9 cellular contexts compared by ENCODE assay signal in the genomic region with DNA sequence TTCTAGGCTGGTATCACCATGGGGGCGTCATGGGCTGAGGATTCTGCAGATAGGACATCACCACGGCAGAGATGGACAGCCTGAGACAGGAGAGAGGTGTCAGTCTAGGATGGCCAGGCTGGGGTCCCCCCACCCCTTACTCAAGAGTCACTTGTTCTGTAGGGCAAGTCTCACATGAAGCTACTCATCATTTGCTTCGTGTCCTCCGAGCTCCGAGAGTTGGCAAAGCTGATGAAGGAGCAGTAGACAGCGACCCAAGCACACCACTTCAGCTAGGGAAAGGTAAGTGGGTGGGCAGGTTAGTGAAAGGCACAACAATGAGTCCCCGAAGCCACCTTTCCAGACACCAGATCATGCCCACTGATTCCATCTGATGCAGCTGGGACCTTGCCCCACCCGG. TPM values are rescaled to one million over a fixed set of nuclear protein-coding genes. Genes with fewer than 3 reads are reported as not detected.
DNase-seq lines count a peak whose midpoint lies in the region; ATAC-seq, FAIRE-seq and TF ChIP-seq lines count a peak whose summit lies in the region.
"Had no signal": no experiment of that assay in that cellular context is flagged by ENCODE, and none has a peak within 500 bp of the region (broad histone marks: within the 10 kb centered on the region; RNA-seq: fewer than 3 reads in every experiment).

No MANE protein-coding gene starts in this region.

- peak overlapping the region; percentile 60 for H3K4me2 ChIP-seq in GM12878 (ENCODE audit: control insufficient read depth, insufficient read depth)

- BruUV-seq in GM12878 (replicated peaks; lab: Mats Ljungman, UMichigan) = no TSS peak

- TF ChIP-seq CTCF in GM12878 (IDR thresholded peaks at IDR 0.05 in 2 of 3, conservative IDR thresholded peaks at IDR 0.05 in 1 of 3; ENCODE audit: control insufficient read depth in 2 of 3, extremely low read depth in 1 of 3, insufficient read depth in 1 of 3, low read depth in 3 of 3, low read length in 3 of 3) (no peak), lung (IDR thresholded peaks at IDR 0.05; ENCODE audit: control extremely low read depth, extremely low read depth) (no peak), tibial nerve (IDR thresholded peaks at IDR 0.05) (no peak)

- peak overlapping the region; percentile 100 for H3K27ac Mint-ChIP-seq in activated naive CD4-positive, alpha-beta T cell treated with anti-CD3 and anti-CD28 coated beads for 36 hours

- H3K27me3 Mint-ChIP-seq in activated naive CD4-positive, alpha-beta T cell treated with anti-CD3 and anti-CD28 coated beads for 36 hours (ENCODE audit: low read depth) = no peaks in the 10 kb centered on the region

- H3K79me2 ChIP-seq in GM12878 (ENCODE audit: control insufficient read depth, insufficient read depth, low read length) = peaks cover 52% of the 10 kb centered on the region

- H3K4me3 Mint-ChIP-seq in activated naive CD4-positive, alpha-beta T cell treated with anti-CD3 and anti-CD28 coated beads for 36 hours = peak overlapping the region; percentile 95

- H4K20me1 ChIP-seq in GM12878 (ENCODE audit: control insufficient read depth, insufficient read depth) = no peaks in the 10 kb centered on the region

- peaks cover 38% of the 10 kb centered on the region for H3K36me3 Mint-ChIP-seq in activated naive CD4-positive, alpha-beta T cell treated with anti-CD3 and anti-CD28 coated beads for 36 hours (ENCODE audit: low read depth)

- peaks cover 12 to 19% of the 10 kb centered on the region in 2 experiments for H3K36me3 ChIP-seq in GM12878 (ENCODE audit: control insufficient read depth in 2 of 2, insufficient read depth in 2 of 2, low read length in 1 of 2)
- H3K36me3 ChIP-seq in lung (ENCODE audit: control insufficient read depth in 2 of 2, insufficient read depth in 2 of 2, low read length in 2 of 2) = peaks cover 0 to 18% of the 10 kb centered on the region in 2 donors
- H3K36me3 ChIP-seq in tibial nerve = peaks cover 0 to 41% (median 4%) of the 10 kb centered on the region in 3 donors

- H3K9me3 ChIP-seq in GM12878 (replicated peaks; ENCODE audit: control insufficient read depth, insufficient read depth, low read length) (no peaks in the 10 kb centered on the region), lung (ENCODE audit: control insufficient read depth in 2 of 2, insufficient read depth in 1 of 2, low read length in 1 of 2) (no peaks in the 10 kb centered on the region), tibial nerve (no peaks in the 10 kb centered on the region)

- H2AFZ ChIP-seq in GM12878 (ENCODE audit: control insufficient read depth, low read depth, low read length) = no peak overlapping the region

- RAD21 ChIA-PET in GM12878 (lab: Charles Lee; ENCODE audit: unreplicated experiment) = interaction anchor here (1.0 kb wide), 1 partner anchor 65 kb away, joined by 3 read pairs; no protein-coding TSS in a partner anchor

- intact Hi-C loops in activated naive CD4-positive, alpha-beta T cell treated with anti-CD3 and anti-CD28 coated beads for 36 hours (cut with micrococcal nuclease) = loop anchor here (5.0 to 10.0 kb wide), 3 partner anchors 374 to 576 kb away; a partner anchor contains a TSS
- intact Hi-C loops in GM12878 (cut with micrococcal nuclease; ENCODE audit: unreplicated experiment) = no loop called here

- peak overlapping the region; percentile 100 for H3K27ac ChIP-seq in GM12878 (ENCODE audit: control insufficient read depth, insufficient read depth)
- peak overlapping the region in 1 of 2 donors; percentile 92 for H3K27ac ChIP-seq in lung (ENCODE audit: low read depth in 1 of 2, low read length in 1 of 2)
- H3K27ac ChIP-seq in tibial nerve = peak overlapping the region in 3 of 4 donors; percentile 91 to 99 (median 98)

- peak overlapping the region; percentile 92 for H3K4me3 ChIP-seq in GM12878
- peak overlapping the region; percentile 96 for H3K4me3 ChIP-seq in lung
- H3K4me3 ChIP-seq in tibial nerve = peak overlapping the region; percentile 69 to 83 (median 74)

- TF ChIP-seq POLR2A in GM12878 (IDR thresholded peaks at IDR 0.05; ENCODE audit: low read depth, low read length) (no peak), tibial nerve (IDR thresholded peaks at IDR 0.05) (no peak)

- peaks cover 51% of the 10 kb centered on the region for H3K4me1 Mint-ChIP-seq in activated naive CD4-positive, alpha-beta T cell treated with anti-CD3 and anti-CD28 coated beads for 36 hours (ENCODE audit: low read depth)

- H3K9ac ChIP-seq in GM12878 (ENCODE audit: control insufficient read depth, insufficient read depth, low read length) = peak overlapping the region; percentile 99

- in situ Hi-C loops in GM12878 (cut with MboI) = no loop called here

- no peak for TF ChIP-seq RAD21 in GM12878 (IDR thresholded peaks at IDR 0.05; ENCODE audit: insufficient read depth, low read depth, low read length)

- CTCF ChIA-PET in activated naive CD4-positive, alpha-beta T cell treated with anti-CD3 and anti-CD28 coated beads for 36 hours (lab: Charles Lee) = interaction anchor here (0.9 to 4.8 kb wide), 2 partner anchors 10 to 97 kb away, joined by 4 to 27 read pairs; no protein-coding TSS in a partner anchor
- CTCF ChIA-PET in GM12878 (lab: Yijun Ruan, JAX) = interaction anchor here (2.0 to 2.3 kb wide), 2 partner anchors 57 to 105 kb away, joined by 5 to 11 read pairs; a partner anchor contains a TSS

- H3K4me1 ChIP-seq in GM12878 (ENCODE audit: control insufficient read depth, insufficient read depth, low read length) (peaks cover 30% of the 10 kb centered on the region), lung (ENCODE audit: control insufficient read depth in 2 of 2, insufficient read depth in 2 of 2, low read length in 2 of 2) (peaks cover 0 to 22% of the 10 kb centered on the region in 2 donors), tibial nerve (peaks cover 0 to 58% (median 33%) of the 10 kb centered on the region in 4 donors)

- no peaks in the 10 kb centered on the region for H3K9me3 Mint-ChIP-seq in activated naive CD4-positive, alpha-beta T cell treated with anti-CD3 and anti-CD28 coated beads for 36 hours

- 50% methylated on average over 8 of the region's 8 CpGs for WGBS in GM12878 (ENCODE audit: insufficient coverage, insufficient replicate concordance, low lambda C conversion rate, missing lambda C conversion rate)
- 72 to 87% methylated on average over 8 of the region's 8 CpGs for WGBS in lung, 2 donors
- WGBS in tibial nerve, 2 donors = 65 to 75% methylated on average over 8 of the region's 8 CpGs

- SMC1A ChIA-PET in GM12878 (lab: Charles Lee; ENCODE audit: uncharacterized antibody, unreplicated experiment) = interaction anchor here (1.3 kb wide), 2 partner anchors 57 to 94 kb away, joined by 3 to 4 read pairs; a partner anchor contains a TSS

- no peaks in the 10 kb centered on the region for H3K27me3 ChIP-seq in GM12878 (replicated peaks in 1 of 2; ENCODE audit: control insufficient read depth in 2 of 2, insufficient read depth in 2 of 2, low read length in 1 of 2)
- H3K27me3 ChIP-seq in lung (ENCODE audit: control insufficient read depth, insufficient read depth) = no peaks in the 10 kb centered on the region
- H3K27me3 ChIP-seq in tibial nerve = no peaks in the 10 kb centered on the region

- ATAC-seq in GM12878 = no peak
- no peak for ATAC-seq in lung (ENCODE audit: insufficient read depth, low FRiP score)

- POLR2A ChIA-PET in GM12878 (lab: Charles Lee) = interaction anchor here (0.6 to 1.8 kb wide), 4 partner anchors 10 to 682 kb away, joined by 3 to 4 read pairs (median 3); a partner anchor contains a TSS

- FAIRE-seq in GM12878 (lab: Jason Lieb, UNC) = no peak

- no peak for TF ChIP-seq EP300 in GM12878 (IDR thresholded peaks at IDR 0.05; ENCODE audit: borderline replicate concordance in 1 of 2, control insufficient read depth in 1 of 2, low read depth in 2 of 2, low read length in 2 of 2)
- TF ChIP-seq EP300 in tibial nerve (IDR thresholded peaks at IDR 0.05) = no peak

- no peak for DNase-seq in activated naive CD4-positive, alpha-beta T cell treated with anti-CD3 and anti-CD28 coated beads for 36 hours
- DNase-seq in activated naive CD4-positive, alpha-beta T cell treated with Interleukin-2 at 50 U/mL for 16 hours = no peak
- DNase-seq in GM12878 (ENCODE audit: low read depth, low spot score) (no peak), lung (ENCODE audit: low spot score) (no peak), tibial nerve (ENCODE audit: low spot score in 2 of 2) (no peak), NCI-H2029 treated with DMSO at 0.1 percent for 48 hours (lab: John Stamatoyannopoulos, UW) (no peak), A172 (ENCODE audit: low spot score) (no peak), KG1 (lab: John Stamatoyannopoulos, UW) (no peak)
- DNase-seq: DMS153 had no signal

RNA-seq across cellular contexts. Expression of a gene that starts 1.7 kb away (rescaled TPM):
- 10 to 100 TPM; 14.9 to 16.2 TPM for total RNA-seq in activated naive CD4-positive, alpha-beta T cell treated with anti-CD3 and anti-CD28 coated beads for 36 hours
- 7.7 and 7.8 TPM in 2 replicates for total RNA-seq in GM12878 (2013; cell fraction: nucleolus; rRNA removed)
- total RNA-seq in GM12878 (2014; rRNA removed) (12.2 and 14.0 TPM in 2 replicates), GM12878 (2014; rRNA removed; fragmentation: Illumina TruSeq; extraction: Trizol) (6.7 and 9.1 TPM in 2 replicates), GM12878 (2021) (16.0 TPM in 2 replicates), lung (10 to 100 TPM in 1 of 2 donors, 1 to 10 TPM in 1; 7.9 to 11.9 TPM), tibial nerve (10 to 100 TPM in 3 of 4 donors, 1 to 10 TPM in 1; 7.9 to 19.8 (median 16.8) TPM)
- 4.2 TPM for polyA plus RNA-seq in GM12878 (2011; ENCODE audit: low read depth)
- polyA plus RNA-seq in GM12878 (2011; rRNA removed) (5.4 and 7.6 TPM in 2 replicates), GM12878 (2014; fragmentation: Illumina TruSeq; extraction: Trizol) (2.2 and 4.5 TPM in 2 replicates), GM12878 (2014; fragmentation: Nextera tagmentation; extraction: Ambion mirVana) (1 to 10 TPM in 1 of 2 experiments, under 1 TPM in 1; 0.58 to 2.3 TPM), GM12878 (2014; rRNA removed) (12.6 and 16.5 TPM in 2 replicates), GM12878 (2016; fragmentation: Nextera tagmentation; extraction: Ambion mirVana) (10 to 100 TPM; 15.0 to 17.7 TPM), lung (10 to 100 TPM; 11.8 to 15.8 TPM)
- polyA plus RNA-seq in GM12878 (2011; cell fraction: cytosol; rRNA removed) = 14.3 and 18.0 TPM in 2 replicates
- polyA plus RNA-seq in GM12878 (2011; cell fraction: nucleus; rRNA removed) = 13.0 and 16.6 TPM in 2 replicates
- 10.8 and 11.9 TPM in 2 replicates for polyA plus RNA-seq in GM12878 (2012)
- polyA minus RNA-seq in GM12878 (2011; rRNA and poly(A)+ RNA removed) = 6.4 and 14.4 TPM in 2 replicates
- polyA minus RNA-seq in GM12878 (2011; cell fraction: cytosol; rRNA and poly(A)+ RNA removed) = 4.8 TPM in 2 replicates
- polyA minus RNA-seq in GM12878 (2011; cell fraction: nucleus; rRNA and poly(A)+ RNA removed) = 7.0 and 9.9 TPM in 2 replicates
- 14.9 and 15.1 TPM in 2 replicates for total RNA-seq in A172 (2014; rRNA removed; shearing (Covaris generic))

RNA-seq across cellular contexts. Expression of a gene that starts 1.8 kb away (rescaled TPM):
- 100 to 1,000 TPM; 120 to 131 TPM for total RNA-seq in activated naive CD4-positive, alpha-beta T cell treated with anti-CD3 and anti-CD28 coated beads for 36 hours
- 162 and 181 TPM in 2 replicates for total RNA-seq in GM12878 (2013; cell fraction: nucleolus; rRNA removed)
- total RNA-seq in GM12878 (2014; rRNA removed) (132 and 149 TPM in 2 replicates), GM12878 (2014; rRNA removed; fragmentation: Illumina TruSeq; extraction: Trizol) (58.4 and 63.5 TPM in 2 replicates), GM12878 (2021) (209 and 224 TPM in 2 replicates), lung (100 to 1,000 TPM in 1 of 2 donors, 10 to 100 TPM in 1; 38.7 to 160 TPM), tibial nerve (10 to 100 TPM; 48.5 to 89.4 (median 58.5) TPM)
- polyA plus RNA-seq in GM12878 (2011; ENCODE audit: low read depth) = 89.4 TPM
- polyA plus RNA-seq in GM12878 (2011; rRNA removed) (18.2 and 48.7 TPM in 2 replicates), GM12878 (2014; fragmentation: Illumina TruSeq; extraction: Trizol) (29.5 and 60.4 TPM in 2 replicates), GM12878 (2014; fragmentation: Nextera tagmentation; extraction: Ambion mirVana) (10 to 100 TPM in 1 of 2 experiments, 1 to 10 TPM in 1; 7.6 to 33.6 TPM), GM12878 (2014; rRNA removed) (99.2 and 104 TPM in 2 replicates), GM12878 (2016; fragmentation: Nextera tagmentation; extraction: Ambion mirVana) (100 to 1,000 TPM; 118 to 133 TPM), lung (100 to 1,000 TPM in 1 of 2 donors, 10 to 100 TPM in 1; 93.2 to 118 TPM)
- 68.0 and 71.7 TPM in 2 replicates for polyA plus RNA-seq in GM12878 (2011; cell fraction: cytosol; rRNA removed)
- polyA plus RNA-seq in GM12878 (2011; cell fraction: nucleus; rRNA removed) = 211 and 224 TPM in 2 replicates
- 170 and 173 TPM in 2 replicates for polyA plus RNA-seq in GM12878 (2012)
- polyA minus RNA-seq in GM12878 (2011; rRNA and poly(A)+ RNA removed) = 42.5 and 75.7 TPM in 2 replicates
- polyA minus RNA-seq in GM12878 (2011; cell fraction: cytosol; rRNA and poly(A)+ RNA removed) = 38.0 and 58.0 TPM in 2 replicates
- 61.4 and 110 TPM in 2 replicates for polyA minus RNA-seq in GM12878 (2011; cell fraction: nucleus; rRNA and poly(A)+ RNA removed)
- total RNA-seq in A172 (2014; rRNA removed; shearing (Covaris generic)) = 45.7 and 65.6 TPM in 2 replicates

RNA-seq across cellular contexts. Expression of a gene that starts 13.3 kb away (rescaled TPM):
- 100 to 1,000 TPM; 131 to 149 TPM for total RNA-seq in activated naive CD4-positive, alpha-beta T cell treated with anti-CD3 and anti-CD28 coated beads for 36 hours
- 133 and 159 TPM in 2 replicates for total RNA-seq in GM12878 (2013; cell fraction: nucleolus; rRNA removed)
- 89.6 and 94.9 TPM in 2 replicates for total RNA-seq in GM12878 (2014; rRNA removed)
- total RNA-seq in GM12878 (2014; rRNA removed; fragmentation: Illumina TruSeq; extraction: Trizol) = 56.6 and 58.8 TPM in 2 replicates
- 87.2 and 90.4 TPM in 2 replicates for total RNA-seq in GM12878 (2021)
- polyA plus RNA-seq in GM12878 (2011; ENCODE audit: low read depth) = 61.2 TPM
- polyA plus RNA-seq in GM12878 (2011; rRNA removed) = 74.4 and 104 TPM in 2 replicates
- polyA plus RNA-seq in GM12878 (2011; cell fraction: cytosol; rRNA removed) = 116 and 136 TPM in 2 replicates
- 269 and 288 TPM in 2 replicates for polyA plus RNA-seq in GM12878 (2011; cell fraction: nucleus; rRNA removed)
- polyA plus RNA-seq in GM12878 (2012) = 105 TPM in 2 replicates
- 57.8 and 64.6 TPM in 2 replicates for polyA plus RNA-seq in GM12878 (2014; fragmentation: Illumina TruSeq; extraction: Trizol)
- 10 to 100 TPM; 36.4 to 76.0 TPM for polyA plus RNA-seq in GM12878 (2014; fragmentation: Nextera tagmentation; extraction: Ambion mirVana)
- polyA plus RNA-seq in GM12878 (2014; rRNA removed) = 95.2 and 102 TPM in 2 replicates
- 10 to 100 TPM; 81.8 to 84.9 TPM for polyA plus RNA-seq in GM12878 (2016; fragmentation: Nextera tagmentation; extraction: Ambion mirVana)
- polyA minus RNA-seq in GM12878 (2011; rRNA and poly(A)+ RNA removed) = 84.7 and 102 TPM in 2 replicates
- polyA minus RNA-seq in GM12878 (2011; cell fraction: cytosol; rRNA and poly(A)+ RNA removed) = 35.1 and 45.0 TPM in 2 replicates
- polyA minus RNA-seq in GM12878 (2011; cell fraction: nucleus; rRNA and poly(A)+ RNA removed) = 49.7 and 75.8 TPM in 2 replicates
- 10 to 100 TPM; 65.0 to 78.8 TPM for total RNA-seq in lung
- polyA plus RNA-seq in lung = 10 to 100 TPM; 70.7 to 80.8 TPM
- 100 to 1,000 TPM; 117 to 180 (median 160) TPM for total RNA-seq in tibial nerve
- total RNA-seq in A172 (2014; rRNA removed; shearing (Covaris generic)) = 132 and 170 TPM in 2 replicates

RNA-seq across cellular contexts. Expression of a gene that starts 19.5 kb away (rescaled TPM):
- total RNA-seq in activated naive CD4-positive, alpha-beta T cell treated with anti-CD3 and anti-CD28 coated beads for 36 hours = not detected
- not detected in 2 replicates for total RNA-seq in GM12878 (2013; cell fraction: nucleolus; rRNA removed)
- total RNA-seq in GM12878 (2014; rRNA removed) = not detected in 2 replicates
- not detected in 2 replicates for total RNA-seq in GM12878 (2014; rRNA removed; fragmentation: Illumina TruSeq; extraction: Trizol)
- not detected in 2 replicates for total RNA-seq in GM12878 (2021)
- not detected for polyA plus RNA-seq in GM12878 (2011; ENCODE audit: low read depth)
- not detected in 2 replicates for polyA plus RNA-seq in GM12878 (2011; rRNA removed)
- not detected in 2 replicates for polyA plus RNA-seq in GM12878 (2011; cell fraction: cytosol; rRNA removed)
- polyA plus RNA-seq in GM12878 (2011; cell fraction: nucleus; rRNA removed) = not detected in 2 replicates
- 0.42 TPM in 1 of 2 replicates, not detected in the other for polyA plus RNA-seq in GM12878 (2012)
- not detected in 2 replicates for polyA plus RNA-seq in GM12878 (2014; fragmentation: Illumina TruSeq; extraction: Trizol)
- not detected for polyA plus RNA-seq in GM12878 (2014; fragmentation: Nextera tagmentation; extraction: Ambion mirVana)
- not detected in 2 replicates for polyA plus RNA-seq in GM12878 (2014; rRNA removed)
- polyA plus RNA-seq in GM12878 (2016; fragmentation: Nextera tagmentation; extraction: Ambion mirVana) = not detected
- polyA minus RNA-seq in GM12878 (2011; rRNA and poly(A)+ RNA removed) = not detected in 2 replicates
- not detected in 2 replicates for polyA minus RNA-seq in GM12878 (2011; cell fraction: cytosol; rRNA and poly(A)+ RNA removed)
- not detected in 2 replicates for polyA minus RNA-seq in GM12878 (2011; cell fraction: nucleus; rRNA and poly(A)+ RNA removed)
- total RNA-seq in lung = not detected
- not detected for polyA plus RNA-seq in lung
- not detected for total RNA-seq in tibial nerve
- total RNA-seq in A172 (2014; rRNA removed; shearing (Covaris generic)) = not detected in 2 replicates

RNA-seq across cellular contexts. Expression of a gene that starts 28.1 kb away (rescaled TPM):
- total RNA-seq in activated naive CD4-positive, alpha-beta T cell treated with anti-CD3 and anti-CD28 coated beads for 36 hours = 1 to 10 TPM; 7.2 to 8.7 TPM
- total RNA-seq in GM12878 (2013; cell fraction: nucleolus; rRNA removed) = 5.6 and 6.0 TPM in 2 replicates
- total RNA-seq in GM12878 (2014; rRNA removed) = 11.8 and 14.8 TPM in 2 replicates
- total RNA-seq in GM12878 (2014; rRNA removed; fragmentation: Illumina TruSeq; extraction: Trizol) = 3.7 and 4.0 TPM in 2 replicates
- 10.4 and 12.8 TPM in 2 replicates for total RNA-seq in GM12878 (2021)
- polyA plus RNA-seq in GM12878 (2011; ENCODE audit: low read depth) = 1.5 TPM
- 1.8 and 4.3 TPM in 2 replicates for polyA plus RNA-seq in GM12878 (2011; rRNA removed)
- polyA plus RNA-seq in GM12878 (2011; cell fraction: cytosol; rRNA removed) = 9.8 and 16.0 TPM in 2 replicates
- 19.8 and 24.5 TPM in 2 replicates for polyA plus RNA-seq in GM12878 (2011; cell fraction: nucleus; rRNA removed)
- polyA plus RNA-seq in GM12878 (2012) = 4.7 and 4.9 TPM in 2 replicates
- 0.16 and 1.5 TPM in 2 replicates for polyA plus RNA-seq in GM12878 (2014; fragmentation: Illumina TruSeq; extraction: Trizol)
- polyA plus RNA-seq in GM12878 (2014; fragmentation: Nextera tagmentation; extraction: Ambion mirVana) = 1 to 10 TPM in 1 of 2 experiments, under 1 TPM in 1; 0.21 to 1.1 TPM
- 13.7 and 14.4 TPM in 2 replicates for polyA plus RNA-seq in GM12878 (2014; rRNA removed)
- 10 to 100 TPM; 13.3 to 13.7 TPM for polyA plus RNA-seq in GM12878 (2016; fragmentation: Nextera tagmentation; extraction: Ambion mirVana)
- 3.2 and 7.6 TPM in 2 replicates for polyA minus RNA-seq in GM12878 (2011; rRNA and poly(A)+ RNA removed)
- polyA minus RNA-seq in GM12878 (2011; cell fraction: cytosol; rRNA and poly(A)+ RNA removed) = 3.1 and 4.8 TPM in 2 replicates
- 3.4 and 6.9 TPM in 2 replicates for polyA minus RNA-seq in GM12878 (2011; cell fraction: nucleus; rRNA and poly(A)+ RNA removed)
- 10 to 100 TPM; 10.7 to 17.1 TPM for total RNA-seq in lung
- polyA plus RNA-seq in lung = 10 to 100 TPM in 1 of 2 donors, 1 to 10 TPM in 1; 6.8 to 13.0 TPM
- total RNA-seq in tibial nerve = 1 to 10 TPM; 1.2 to 7.5 (median 5.7) TPM
- total RNA-seq in A172 (2014; rRNA removed; shearing (Covaris generic)) = 16.7 and 21.8 TPM in 2 replicates
